9 cellular contexts compared by ENCODE assay signal in the genomic region with DNA sequence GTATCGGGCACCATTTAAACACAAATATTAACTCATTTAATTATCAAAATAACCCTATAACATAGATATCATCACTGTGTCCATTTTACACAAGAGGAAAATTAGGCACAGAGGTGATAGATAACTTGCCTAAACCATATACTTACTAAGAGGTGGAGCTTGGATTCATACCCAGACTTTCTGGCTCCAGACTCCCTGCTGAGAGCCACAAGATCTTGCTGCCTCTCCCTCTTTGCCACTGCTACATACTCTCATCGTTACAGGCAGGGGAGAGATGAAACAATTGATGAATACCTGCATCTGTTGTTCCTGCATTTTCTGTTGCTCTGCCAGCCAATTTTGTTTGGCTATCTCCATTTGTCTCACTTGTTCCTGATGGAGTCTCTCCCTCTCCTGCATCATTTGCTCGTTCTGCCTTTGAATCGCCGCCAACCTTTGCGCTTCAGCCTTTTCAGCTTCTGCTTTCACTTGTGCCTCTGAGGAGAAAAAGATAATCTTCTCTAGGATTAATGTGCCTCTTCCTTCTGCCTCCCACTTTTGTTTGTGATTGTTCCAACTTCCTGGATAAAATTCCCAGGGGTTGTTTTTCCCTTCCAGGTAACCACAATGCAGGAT. TPM values are rescaled to one million over a fixed set of nuclear protein-coding genes. Genes with fewer than 3 reads are reported as not detected.
DNase-seq lines count a peak whose midpoint lies in the region; ATAC-seq and TF ChIP-seq lines count a peak whose summit lies in the region.
"Had no signal": no experiment of that assay in that cellular context is flagged by ENCODE, and none has a peak within 500 bp of the region (broad histone marks: within the 10 kb centered on the region; RNA-seq: fewer than 3 reads in every experiment).

No MANE protein-coding gene starts in this region.

- no peak for DNase-seq in activated CD8-positive, alpha-beta memory T cell treated with anti-CD3 and anti-CD28 coated beads, Interleukin-2, amount 10 ng/mL, durations not matched to agents 7 days and 5 days
- DNase-seq in activated CD8-positive, alpha-beta memory T cell treated with anti-CD3 and anti-CD28 coated beads, Interleukin-2, amount 50 U/mL, for 48 hours: no peak
- DNase-seq in SK-N-MC (ENCODE audit: low read depth, low spot score): no peak
- DNase-seq in heart right ventricle: peak in 1 of 2 donors; percentile 39
- DNase-seq in tibial artery: no peak
- no peak for DNase-seq in GDM1 (lab: John Stamatoyannopoulos, UW)
- DNase-seq in activated CD4-positive, alpha-beta T cell treated with anti-CD3 and anti-CD28 coated beads, Interleukin-2, amount 50 U/mL, for 4 hours: no peak

- H3K9me3 ChIP-seq in SK-N-MC (ENCODE audit: low read depth, low read length) (no peaks in the 10 kb centered on the region), heart right ventricle (no peaks in the 10 kb centered on the region), tibial artery (no peaks in the 10 kb centered on the region)
- H3K9me3 ChIP-seq: BLaER1 had no signal

- intact Hi-C loops in heart right ventricle (cut with DNase I): loop anchor here in 1 of 10 donors (10.0 kb wide), 2 partner anchors 57 to 93 kb away; no protein-coding TSS in a partner anchor
- intact Hi-C loops in tibial artery (cut with DNase I; ENCODE audit: low total_unique reads): no loop called here

- 19 to 28% methylated on average over 6 of the region's 6 CpGs for WGBS in heart right ventricle, 2 donors

- H3K4me1 ChIP-seq in heart right ventricle (peaks cover 0 to 47% (median 31%) of the 10 kb centered on the region in 9 donors), tibial artery (peaks cover 0 to 31% (median 7%) of the 10 kb centered on the region in 4 donors)

- H3K36me3 Mint-ChIP-seq in activated CD8-positive, alpha-beta memory T cell treated with anti-CD3 and anti-CD28 coated beads, Interleukin-2, amount 10 ng/mL, durations not matched to agents 7 days and 5 days: peaks cover 84% of the 10 kb centered on the region

- H3K27me3 ChIP-seq in heart right ventricle (no peaks in the 10 kb centered on the region), tibial artery (no peaks in the 10 kb centered on the region)
- H3K27me3 ChIP-seq: BLaER1 had no signal

- no peak overlapping the region for H3K9ac ChIP-seq in SK-N-MC (ENCODE audit: insufficient read length)
- H3K9ac ChIP-seq: BLaER1 had no signal

- H3K4me3 ChIP-seq in SK-N-MC (peak overlapping the region; percentile 66), heart right ventricle (peak overlapping the region in 7 of 10 donors; percentile 11 to 44 (median 32)), tibial artery (peak overlapping the region; percentile 24 to 33)
- H3K4me3 ChIP-seq: BLaER1 had no signal

- peak overlapping the region; percentile 31 for H3K4me3 Mint-ChIP-seq in activated CD8-positive, alpha-beta memory T cell treated with anti-CD3 and anti-CD28 coated beads, Interleukin-2, amount 10 ng/mL, durations not matched to agents 7 days and 5 days

- H3K27ac ChIP-seq in SK-N-MC (peak overlapping the region; percentile 88; the same call in 1 of the 2 replicates), heart right ventricle (peak overlapping the region in 7 of 10 donors; percentile 3 to 59 (median 42)), tibial artery (no peak overlapping the region)
- H3K27ac ChIP-seq: BLaER1 had no signal

- CTCF ChIA-PET in activated CD8-positive, alpha-beta memory T cell treated with anti-CD3 and anti-CD28 coated beads, Interleukin-2, amount 10 ng/mL, durations not matched to agents 7 days and 5 days (lab: Charles Lee): interaction anchor here (0.8 to 5.5 kb wide), 4 partner anchors 8 to 176 kb away, joined by 3 to 31 read pairs (median 4); no protein-coding TSS in a partner anchor

- H3K4me1 Mint-ChIP-seq in activated CD8-positive, alpha-beta memory T cell treated with anti-CD3 and anti-CD28 coated beads, Interleukin-2, amount 10 ng/mL, durations not matched to agents 7 days and 5 days: peaks cover 74% of the 10 kb centered on the region

- no peaks in the 10 kb centered on the region for H3K27me3 Mint-ChIP-seq in activated CD8-positive, alpha-beta memory T cell treated with anti-CD3 and anti-CD28 coated beads, Interleukin-2, amount 10 ng/mL, durations not matched to agents 7 days and 5 days

- peak overlapping the region; percentile 37 for H3K27ac Mint-ChIP-seq in activated CD8-positive, alpha-beta memory T cell treated with anti-CD3 and anti-CD28 coated beads, Interleukin-2, amount 10 ng/mL, durations not matched to agents 7 days and 5 days

- no peak for ATAC-seq in activated CD8-positive, alpha-beta memory T cell treated with anti-CD3 and anti-CD28 coated beads, Interleukin-2, amount 10 ng/mL, durations not matched to agents 7 days and 5 days
- ATAC-seq in heart right ventricle (peak in 5 of 8 donors; percentile 54 to 69 (median 60)), GM21526 (IDR thresholded peaks at IDR 0.05; ENCODE audit: low FRiP score, unreplicated experiment) (no peak)

- peaks cover 6% of the 10 kb centered on the region for H3K9me3 Mint-ChIP-seq in activated CD8-positive, alpha-beta memory T cell treated with anti-CD3 and anti-CD28 coated beads, Interleukin-2, amount 10 ng/mL, durations not matched to agents 7 days and 5 days (ENCODE audit: low read depth)

- H3K36me3 ChIP-seq in SK-N-MC (ENCODE audit: insufficient read depth, low read length) (no peaks in the 10 kb centered on the region), heart right ventricle (peaks cover 0 to 60% (median 0%) of the 10 kb centered on the region in 9 donors), tibial artery (no peaks in the 10 kb centered on the region)
- H3K36me3 ChIP-seq: BLaER1 had no signal

- TF ChIP-seq CTCF in heart right ventricle (IDR thresholded peaks at IDR 0.05): no peak
- no peak for TF ChIP-seq CTCF in tibial artery (IDR thresholded peaks at IDR 0.05)

RNA-seq across cellular contexts. Expression of gene GBP5, which starts 10.6 kb away (rescaled TPM):
- 100 to 1,000 TPM; 279 to 362 TPM for total RNA-seq in activated CD8-positive, alpha-beta memory T cell treated with anti-CD3 and anti-CD28 coated beads, Interleukin-2, amount 10 ng/mL, durations not matched to agents 7 days and 5 days
- total RNA-seq in heart right ventricle: 10 to 100 TPM in 1 of 10 donors, 1 to 10 TPM in 3, under 1 TPM in 6; 0.48 to 62.0 (median 0.85) TPM
- under 1 TPM; 0.39 to 0.59 TPM for polyA plus RNA-seq in heart right ventricle

Comparison
In these comparisons a context has a peak if more than half of its experiments do, and no peak if none do; other contexts are left out.
1. ATAC-seq: peak in heart right ventricle (5 of 8); none in activated CD8-positive, alpha-beta memory T cell treated with anti-CD3 and anti-CD28 coated beads, Interleukin-2, amount 10 ng/mL, durations not matched to agents 7 days and 5 days (single experiment) and GM21526 (single experiment).
2. H3K27ac ChIP-seq: peak in SK-N-MC (single experiment) and heart right ventricle (7 of 10); none in tibial artery (0 of 2).
3. RNA of gene GBP5, which starts 10.6 kb away (total RNA-seq): 279 to 362 TPM in activated CD8-positive, alpha-beta memory T cell treated with anti-CD3 and anti-CD28 coated beads, Interleukin-2, amount 10 ng/mL, durations not matched to agents 7 days and 5 days; 0.48 to 62.0 TPM in heart right ventricle; every median in the first group is over 4 times any median in the second.
4. Peak in every context shown above with its lines, with median percentiles within 50 percentile points of each other: H3K4me3 ChIP-seq.